ENCODE assay signal across 9 cellular contexts in the genomic region with DNA sequence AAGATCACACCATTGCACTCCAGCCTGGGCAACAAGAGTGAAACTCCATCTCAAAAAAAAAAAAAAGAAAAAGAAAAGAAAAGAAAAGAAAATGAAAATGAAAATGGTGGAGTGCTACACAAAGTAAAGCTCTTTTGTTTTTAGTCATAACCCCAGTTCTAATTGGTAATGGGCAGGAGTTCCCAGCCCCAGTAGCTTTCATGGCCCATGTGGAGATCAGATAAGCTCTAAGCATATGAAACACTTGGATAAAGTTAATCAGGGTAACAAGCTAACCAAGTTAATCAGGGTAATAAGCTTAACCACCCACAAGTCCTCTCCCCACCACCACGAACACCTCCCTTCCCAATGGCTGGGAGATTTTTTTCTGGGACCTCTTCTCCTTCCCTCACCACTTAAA.
DNase-seq lines count a peak whose midpoint lies in the region; ATAC-seq and TF ChIP-seq lines count a peak whose summit lies in the region.
"Had no signal": no experiment of that assay in that cellular context is flagged by ENCODE, and none has a peak within 500 bp of the region (broad histone marks: within the 10 kb centered on the region; RNA-seq: fewer than 3 reads in every experiment).

No MANE protein-coding gene starts in this region.

- peaks cover 34% of the 10 kb centered on the region for H3K4me1 Mint-ChIP-seq in activated T-helper 1 cell treated with anti-CD3 and anti-CD28 coated beads, Interleukin-12 subunit alpha, Interleukin-12 subunit beta, Interleukin-2, Interleukin-4 antibody, amounts not matched to agents 30 ng/mL and 10 ng/mL and 1 ng/mL, durations not matched to agents 14 hours and 24 hours and 36 hours (ENCODE audit: low read depth)

- no peak overlapping the region for H3K4me3 Mint-ChIP-seq in activated T-helper 1 cell treated with anti-CD3 and anti-CD28 coated beads, Interleukin-12 subunit alpha, Interleukin-12 subunit beta, Interleukin-2, Interleukin-4 antibody, amounts not matched to agents 30 ng/mL and 10 ng/mL and 1 ng/mL, durations not matched to agents 14 hours and 24 hours and 36 hours

- H3K9me3 ChIP-seq in spleen = no peaks in the 10 kb centered on the region

- ATAC-seq in GM18907 (IDR thresholded peaks at IDR 0.05; ENCODE audit: unreplicated experiment) (peak; percentile 75), GM21515 (IDR thresholded peaks at IDR 0.05; ENCODE audit: unreplicated experiment) (peak; percentile 72), HG03108 (IDR thresholded peaks at IDR 0.05; ENCODE audit: unreplicated experiment) (peak; percentile 67)

- peaks cover 0 to 50% (median 21%) of the 10 kb centered on the region in 6 donors for H3K4me1 ChIP-seq in spleen

- no peaks in the 10 kb centered on the region for H3K36me3 ChIP-seq in spleen

- H3K27ac Mint-ChIP-seq in activated T-helper 1 cell treated with anti-CD3 and anti-CD28 coated beads, Interleukin-12 subunit alpha, Interleukin-12 subunit beta, Interleukin-2, Interleukin-4 antibody, amounts not matched to agents 30 ng/mL and 10 ng/mL and 1 ng/mL, durations not matched to agents 14 hours and 24 hours and 36 hours = peak overlapping the region; percentile 25

- H3K27me3 Mint-ChIP-seq in activated T-helper 1 cell treated with anti-CD3 and anti-CD28 coated beads, Interleukin-12 subunit alpha, Interleukin-12 subunit beta, Interleukin-2, Interleukin-4 antibody, amounts not matched to agents 30 ng/mL and 10 ng/mL and 1 ng/mL, durations not matched to agents 14 hours and 24 hours and 36 hours (ENCODE audit: insufficient read depth) = peaks cover 28% of the 10 kb centered on the region

- no peak for DNase-seq in activated T-helper 1 cell treated with anti-CD3 and anti-CD28 coated beads, Interleukin-12 subunit alpha, Interleukin-12 subunit beta, Interleukin-2, Interleukin-4 antibody, amounts not matched to agents 30 ng/mL and 10 ng/mL and 1 ng/mL, durations not matched to agents 14 hours and 24 hours and 36 hours (ENCODE audit: low spot score)
- DNase-seq in retina (no peak), spleen (no peak), NCI-H226 (no peak)
- DNase-seq: NCI-H1105 treated with DMSO at 0.1 percent for 48 hours had no signal

- 41 to 97% (median 88%) methylated on average over 1 of the region's 1 CpG for WGBS in spleen, 5 donors

- no peak for TF ChIP-seq POLR2A in spleen (IDR thresholded peaks at IDR 0.05)

- no peaks in the 10 kb centered on the region for H3K9me3 Mint-ChIP-seq in activated T-helper 1 cell treated with anti-CD3 and anti-CD28 coated beads, Interleukin-12 subunit alpha, Interleukin-12 subunit beta, Interleukin-2, Interleukin-4 antibody, amounts not matched to agents 30 ng/mL and 10 ng/mL and 1 ng/mL, durations not matched to agents 14 hours and 24 hours and 36 hours

- no peaks in the 10 kb centered on the region for H3K36me3 Mint-ChIP-seq in activated T-helper 1 cell treated with anti-CD3 and anti-CD28 coated beads, Interleukin-12 subunit alpha, Interleukin-12 subunit beta, Interleukin-2, Interleukin-4 antibody, amounts not matched to agents 30 ng/mL and 10 ng/mL and 1 ng/mL, durations not matched to agents 14 hours and 24 hours and 36 hours (ENCODE audit: low read depth)

- intact Hi-C loops in activated T-helper 1 cell treated with anti-CD3 and anti-CD28 coated beads, Interleukin-12 subunit alpha, Interleukin-12 subunit beta, Interleukin-2, Interleukin-4 antibody, amounts not matched to agents 30 ng/mL and 10 ng/mL and 1 ng/mL, durations not matched to agents 14 hours and 24 hours and 36 hours (cut with micrococcal nuclease) = no loop called here
- intact Hi-C loops in spleen (cut with DNase I; ENCODE audit: low total_unique reads) = no loop called here

- H3K27ac ChIP-seq in spleen = no peak overlapping the region
- H3K27ac ChIP-seq: RWPE1 had no signal

- no peaks in the 10 kb centered on the region for H3K27me3 ChIP-seq in spleen (replicated peaks in 1 of 7)

- no peak for TF ChIP-seq CTCF in spleen (IDR thresholded peaks at IDR 0.05 in 8 of 11, conservative IDR thresholded peaks at IDR 0.05 in 3 of 11)

- no peak overlapping the region for H3K4me3 ChIP-seq in spleen
